8 cellular contexts compared by ENCODE assay signal in the genomic region with DNA sequence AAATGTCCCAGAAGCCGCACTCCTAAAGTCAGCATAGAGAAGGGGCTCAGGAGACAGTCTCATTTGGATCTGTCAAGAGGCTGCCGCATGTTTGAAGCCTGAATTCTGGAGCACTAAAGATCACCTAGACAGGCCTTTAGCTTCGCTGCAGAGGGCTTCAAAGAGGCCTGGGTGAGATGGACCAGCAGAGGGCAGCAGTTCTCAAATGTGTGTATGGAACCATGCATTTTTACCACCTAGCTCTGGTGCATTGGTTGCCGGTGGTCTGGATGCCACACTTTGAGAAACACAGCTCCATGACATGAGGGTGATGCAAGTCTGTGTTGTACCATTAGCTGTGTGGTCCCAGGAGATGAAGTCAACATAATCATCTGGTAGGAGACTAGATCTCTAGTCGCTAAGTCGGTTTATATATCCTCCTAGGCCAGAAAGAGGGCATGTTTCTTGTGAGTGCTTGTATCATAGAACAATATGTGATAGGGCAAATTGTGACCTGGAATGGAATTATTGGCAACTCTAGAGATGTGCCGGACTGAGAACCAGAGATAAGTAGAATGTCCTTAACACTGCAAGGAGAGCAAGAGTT.
DNase-seq lines count a peak whose midpoint lies in the region; ATAC-seq and TF ChIP-seq lines count a peak whose summit lies in the region.

No MANE protein-coding gene starts in this region.

- H3K9me3 Mint-ChIP-seq in natural killer cell, result no peaks in the 10 kb centered on the region
- no peaks in the 10 kb centered on the region for H3K9me3 Mint-ChIP-seq in stimulated activated effector memory CD8-positive, alpha-beta T cell treated with anti-CD3 and anti-CD28 coated beads, Interleukin-12 subunit alpha, Interleukin-12 subunit beta, amount 100 ng/mL, for 72 hours

- no peaks in the 10 kb centered on the region for H4K20me1 ChIP-seq in OCI-LY1 (ENCODE audit: insufficient read depth, low read length)

- no peak overlapping the region for H3K9ac ChIP-seq in OCI-LY1 (ENCODE audit: low read length)

- peaks cover 10% of the 10 kb centered on the region for H3K4me1 ChIP-seq in OCI-LY1 (ENCODE audit: insufficient read depth, low read length, severe bottlenecking)

- H3K4me1 Mint-ChIP-seq in natural killer cell, result peaks cover 9% of the 10 kb centered on the region in 2 donors
- no peaks in the 10 kb centered on the region for H3K4me1 Mint-ChIP-seq in stimulated activated effector memory CD8-positive, alpha-beta T cell treated with anti-CD3 and anti-CD28 coated beads, Interleukin-12 subunit alpha, Interleukin-12 subunit beta, amount 100 ng/mL, for 72 hours

- DNase-seq in AG20443 (ENCODE audit: low spot score), result peak; percentile 69
- DNase-seq in HS-5 (ENCODE audit: low read depth), result peak; percentile 16
- DNase-seq in activated CD8-positive, alpha-beta memory T cell treated with anti-CD3 and anti-CD28 coated beads, Interleukin-2, amount 50 U/mL, for 4 hours, result peak; percentile 81
- DNase-seq in natural killer cell, result peak; percentile 62
- peak; percentile 48 to 89 for DNase-seq in stimulated activated effector memory CD8-positive, alpha-beta T cell treated with anti-CD3 and anti-CD28 coated beads, Interleukin-12 subunit alpha, Interleukin-12 subunit beta, amount 100 ng/mL, for 72 hours (ENCODE audit: low spot score in 2 of 2)

- peaks cover 4 to 17% of the 10 kb centered on the region in 2 donors for H3K27me3 Mint-ChIP-seq in natural killer cell (ENCODE audit: low read depth in 2 of 2)

- H2AFZ ChIP-seq in OCI-LY1 (ENCODE audit: low read length), result no peak overlapping the region

- H3K9me3 ChIP-seq in OCI-LY1 (ENCODE audit: low read length), result no peaks in the 10 kb centered on the region

- no peak overlapping the region for H3K27ac ChIP-seq in OCI-LY1 (ENCODE audit: low read depth, low read length, poor library complexity, severe bottlenecking)

- H3K36me3 Mint-ChIP-seq in natural killer cell, result no peaks in the 10 kb centered on the region
- H3K36me3 Mint-ChIP-seq in stimulated activated effector memory CD8-positive, alpha-beta T cell treated with anti-CD3 and anti-CD28 coated beads, Interleukin-12 subunit alpha, Interleukin-12 subunit beta, amount 100 ng/mL, for 72 hours, result no peaks in the 10 kb centered on the region

- no peaks in the 10 kb centered on the region for H3F3A ChIP-seq in OCI-LY1 (ENCODE audit: insufficient read depth, low read length)

- H3K36me3 ChIP-seq in OCI-LY1 (ENCODE audit: insufficient read depth, low read length), result no peaks in the 10 kb centered on the region

- ATAC-seq in GM19035 (IDR thresholded peaks at IDR 0.05; ENCODE audit: unreplicated experiment), result peak; percentile 84
- peak; percentile 75 for ATAC-seq in esophagus mucosa
- ATAC-seq in natural killer cell, result peak; percentile 76 to 89 (median 88)
- peak; percentile 89 for ATAC-seq in stimulated activated effector memory CD8-positive, alpha-beta T cell treated with anti-CD3 and anti-CD28 coated beads, Interleukin-12 subunit alpha, Interleukin-12 subunit beta, amount 100 ng/mL, for 72 hours

- no peaks in the 10 kb centered on the region for H3K79me2 ChIP-seq in OCI-LY1 (ENCODE audit: insufficient read depth, low read length)

- H3K4me3 Mint-ChIP-seq in natural killer cell, result no peak overlapping the region
- H3K4me3 Mint-ChIP-seq in stimulated activated effector memory CD8-positive, alpha-beta T cell treated with anti-CD3 and anti-CD28 coated beads, Interleukin-12 subunit alpha, Interleukin-12 subunit beta, amount 100 ng/mL, for 72 hours, result no peak overlapping the region

- H3K9me2 ChIP-seq in OCI-LY1 (ENCODE audit: low read depth, low read length), result no peaks in the 10 kb centered on the region

- H3K27ac Mint-ChIP-seq in natural killer cell, result no peak overlapping the region
- H3K27ac Mint-ChIP-seq in stimulated activated effector memory CD8-positive, alpha-beta T cell treated with anti-CD3 and anti-CD28 coated beads, Interleukin-12 subunit alpha, Interleukin-12 subunit beta, amount 100 ng/mL, for 72 hours, result no peak overlapping the region

- no peak overlapping the region for H3K4me2 ChIP-seq in OCI-LY1 (ENCODE audit: low read length)

- no peak overlapping the region for H3K4me3 ChIP-seq in OCI-LY1 (ENCODE audit: low read depth, low read length, poor library complexity, severe bottlenecking)

- peak; percentile 86 for TF ChIP-seq CTCF in OCI-LY1 (IDR thresholded peaks at IDR 0.05; ENCODE audit: low read length)
- TF ChIP-seq CTCF in natural killer cell (IDR thresholded peaks at IDR 0.05), result peak; percentile 63

- H3K27me3 ChIP-seq in OCI-LY1 (ENCODE audit: insufficient read depth, low read length), result no peaks in the 10 kb centered on the region

- intact Hi-C loops in natural killer cell (cut with micrococcal nuclease), result loop anchor here (1.0 to 5.0 kb wide), 3 partner anchors 114 to 436 kb away; no protein-coding TSS in a partner anchor

Comparison
In these comparisons a context has a peak if more than half of its experiments do, and no peak if none do; other contexts are left out.
1. DNase-seq: peak in every context shown above with its lines; median percentile 81 in activated CD8-positive, alpha-beta memory T cell treated with anti-CD3 and anti-CD28 coated beads, Interleukin-2, amount 50 U/mL, for 4 hours; 69 in AG20443; 68 in stimulated activated effector memory CD8-positive, alpha-beta T cell treated with anti-CD3 and anti-CD28 coated beads, Interleukin-12 subunit alpha, Interleukin-12 subunit beta, amount 100 ng/mL, for 72 hours; 62 in natural killer cell; 16 in HS-5.